ENCODE assay signal across 10 cellular contexts in genomic region chr3:153166206-153166605, GRCh38. TPM values are rescaled to one million over a fixed set of nuclear protein-coding genes. Genes with fewer than 3 reads are reported as not detected.
DNase-seq lines count a peak whose midpoint lies in the region; ATAC-seq and TF ChIP-seq lines count a peak whose summit lies in the region.
"Had no signal": no experiment of that assay in that cellular context is flagged by ENCODE, and none has a peak within 500 bp of the region (broad histone marks: within the 10 kb centered on the region; RNA-seq: fewer than 3 reads in every experiment).

No MANE protein-coding gene starts in this region.

- no peak overlapping the region for H3K27ac ChIP-seq in PC-3 (ENCODE audit: low read length)
- H3K27ac ChIP-seq: 22Rv1 had no signal

- H3K4me3 Mint-ChIP-seq in central memory CD8-positive, alpha-beta T cell: peak overlapping the region; percentile 94
- peak overlapping the region; percentile 97 for H3K4me3 Mint-ChIP-seq in osteocyte (ENCODE audit: unreplicated experiment)

- peak overlapping the region; percentile 92 for H3K27ac Mint-ChIP-seq in central memory CD8-positive, alpha-beta T cell (ENCODE audit: low read depth)
- H3K27ac Mint-ChIP-seq in osteocyte (ENCODE audit: unreplicated experiment): no peak overlapping the region

- CTCF ChIA-PET in PC-3 (lab: Charles Lee): interaction anchor here (1.1 kb wide), 1 partner anchor 124 kb away, joined by 8 read pairs; no protein-coding TSS in a partner anchor

- H3K27me3 Mint-ChIP-seq in central memory CD8-positive, alpha-beta T cell: no peaks in the 10 kb centered on the region
- no peaks in the 10 kb centered on the region for H3K27me3 Mint-ChIP-seq in osteocyte (ENCODE audit: unreplicated experiment)

- peak overlapping the region; percentile 95 for H3K4me3 ChIP-seq in PC-3 (ENCODE audit: low read length)

- peaks cover 46% of the 10 kb centered on the region for H3K4me1 Mint-ChIP-seq in central memory CD8-positive, alpha-beta T cell
- peaks cover 55% of the 10 kb centered on the region for H3K4me1 Mint-ChIP-seq in osteocyte (ENCODE audit: unreplicated experiment)

- H3K9me3 ChIP-seq in PC-3 (ENCODE audit: low read length): no peaks in the 10 kb centered on the region

- no peaks in the 10 kb centered on the region for H3K27me3 ChIP-seq in PC-3 (ENCODE audit: low read length)

- H3K9me3 Mint-ChIP-seq in central memory CD8-positive, alpha-beta T cell: no peaks in the 10 kb centered on the region
- H3K9me3 Mint-ChIP-seq in osteocyte (ENCODE audit: unreplicated experiment): no peaks in the 10 kb centered on the region

- no peaks in the 10 kb centered on the region for H3F3A ChIP-seq in PC-3 (ENCODE audit: low read length, unreplicated experiment)

- POLR2A ChIA-PET in PC-3 (lab: Charles Lee; ENCODE audit: unreplicated experiment): interaction anchor here (0.6 kb wide), 1 partner anchor 55 kb away, joined by 4 read pairs; no protein-coding TSS in a partner anchor

- H3K4me2 ChIP-seq in PC-3 (ENCODE audit: low read length): peak overlapping the region; percentile 93

- H3K9ac ChIP-seq in PC-3 (ENCODE audit: low read length): peak overlapping the region; percentile 90; the same call in 1 of the 2 replicates

- DNase-seq in NK-92 treated with Interleukin-12 subunit alpha and Interleukin-12 subunit beta, amount 100 ng/mL, for 24 hours (lab: John Stamatoyannopoulos, UW): peak; percentile 31
- no peak for DNase-seq in NK-92 (lab: John Stamatoyannopoulos, UW; ENCODE audit: unreplicated experiment)
- DNase-seq in PC-3: peak; percentile 45
- DNase-seq in central memory CD8-positive, alpha-beta T cell (ENCODE audit: low spot score in 2 of 2): no peak
- no peak for DNase-seq in osteocyte (ENCODE audit: extremely low spot score, unreplicated experiment)
- DNase-seq in cerebellar cortex (ENCODE audit: low spot score): no peak
- DNase-seq in left colon: no peak
- DNase-seq: cortex of kidney had no signal

- H3K4me1 ChIP-seq in PC-3 (ENCODE audit: insufficient read depth, low read length): peaks cover 28% of the 10 kb centered on the region

- H4K20me1 ChIP-seq in PC-3 (ENCODE audit: low read length): peaks cover 57% of the 10 kb centered on the region

- no peak overlapping the region for H2AFZ ChIP-seq in PC-3 (ENCODE audit: low read length)

- ATAC-seq in PC-3 (no peak), GM21360 (IDR thresholded peaks at IDR 0.05; ENCODE audit: unreplicated experiment) (no peak), left colon (no peak)
- no peak for ATAC-seq in central memory CD8-positive, alpha-beta T cell (replicated peaks; ENCODE audit: extremely low read depth, poor library complexity, severe bottlenecking)

- no TSS peak for BruUV-seq in PC-3 (replicated peaks; lab: Mats Ljungman, UMichigan)

- peaks cover 76% of the 10 kb centered on the region for H3K79me2 ChIP-seq in PC-3 (ENCODE audit: low read length)

- H3K36me3 ChIP-seq in PC-3 (ENCODE audit: low read depth, low read length): peaks cover 30% of the 10 kb centered on the region

- intact Hi-C loops in PC-3 (cut with micrococcal nuclease): loop anchor here (10.0 kb wide), 1 partner anchor 739 kb away; no protein-coding TSS in a partner anchor
- intact Hi-C loops in left colon (cut with DNase I, micrococcal nuclease): loop anchor here in 1 of 2 donors (10.0 kb wide), 1 partner anchor 121 kb away; no protein-coding TSS in a partner anchor

- H3K36me3 Mint-ChIP-seq in central memory CD8-positive, alpha-beta T cell (ENCODE audit: insufficient read depth): peaks cover 36% of the 10 kb centered on the region
- peaks cover 17% of the 10 kb centered on the region for H3K36me3 Mint-ChIP-seq in osteocyte (ENCODE audit: unreplicated experiment)

- H3K9me2 ChIP-seq in PC-3 (replicated peaks; ENCODE audit: low read length): no peaks in the 10 kb centered on the region

- TF ChIP-seq CTCF in PC-3 (conservative IDR thresholded peaks at IDR 0.05; ENCODE audit: low read depth, low read length): no peak
- TF ChIP-seq CTCF in osteocyte (IDR thresholded peaks at IDR 0.05): no peak

RNA-seq across cellular contexts. Expression of gene RAP2B, which starts 4.2 kb away (rescaled TPM):
- 37.8 and 41.4 TPM in 2 replicates for total RNA-seq in PC-3 (2014; rRNA removed)
- 14.6 and 15.9 TPM in 2 replicates for total RNA-seq in osteocyte
- 10 to 100 TPM; 10.0 to 18.5 TPM for total RNA-seq in left colon

Comparison
In these comparisons a context has a peak if more than half of its experiments do, and no peak if none do; other contexts are left out.
1. DNase-seq: peak in NK-92 treated with Interleukin-12 subunit alpha and Interleukin-12 subunit beta, amount 100 ng/mL, for 24 hours (single experiment) and PC-3 (single experiment); none in NK-92 (single experiment), central memory CD8-positive, alpha-beta T cell (0 of 2), osteocyte (single experiment), cerebellar cortex (single experiment) and left colon (0 of 2).